Comparison of ENCODE assay signal across 10 cellular contexts in genomic region chr16:14186954-14187306, GRCh38.
DNase-seq lines count a peak whose midpoint lies in the region; ATAC-seq and TF ChIP-seq lines count a peak whose summit lies in the region.
"Had no signal": no experiment of that assay in that cellular context is flagged by ENCODE, and none has a peak within 500 bp of the region (broad histone marks: within the 10 kb centered on the region; RNA-seq: fewer than 3 reads in every experiment).

No MANE protein-coding gene starts in this region.

- H3K36me3 Mint-ChIP-seq in endodermal cell (ENCODE audit: low read depth) = no peaks in the 10 kb centered on the region

- peak; percentile 48 for DNase-seq in NCI-H2196 treated with DMSO at 0.1 percent for 48 hours (lab: John Stamatoyannopoulos, UW; ENCODE audit: unreplicated experiment)
- DNase-seq in NCI-H2196 (lab: John Stamatoyannopoulos, UW; ENCODE audit: unreplicated experiment) = no peak
- DNase-seq in endodermal cell = no peak
- DNase-seq in NCI-H446 treated with DMSO at 0.1 percent for 48 hours (lab: John Stamatoyannopoulos, UW) = no peak
- DNase-seq: activated CD4-positive, alpha-beta T cell treated with anti-CD3 and anti-CD28 coated beads, Interleukin-2, amount 50 U/mL, for 1 hour; cortex of kidney had no signal

- H3K27ac ChIP-seq in endodermal cell (ENCODE audit: low read depth, low read length) (peak overlapping the region; percentile 77), mucosa of rectum (ENCODE audit: low read depth in 2 of 2, low read length in 2 of 2) (peak overlapping the region in 1 of 2 donors; percentile 41), thymus (ENCODE audit: low read depth) (peak overlapping the region; percentile 36)

- H3K4me3 Mint-ChIP-seq in endodermal cell = no peak overlapping the region

- H3K9me3 ChIP-seq in endodermal cell (ENCODE audit: control insufficient read depth, low read length) (no peaks in the 10 kb centered on the region), mucosa of rectum (ENCODE audit: control insufficient read depth in 2 of 2, low read length in 2 of 2) (no peaks in the 10 kb centered on the region), thymus (ENCODE audit: control insufficient read depth) (no peaks in the 10 kb centered on the region)

- no peak for TF ChIP-seq CTCF in endodermal cell (conservative IDR thresholded peaks at IDR 0.05)

- no peaks in the 10 kb centered on the region for H3K27me3 ChIP-seq in endodermal cell (ENCODE audit: control insufficient read depth, insufficient read depth, low read length, poor library complexity, severe bottlenecking)
- no peaks in the 10 kb centered on the region for H3K27me3 ChIP-seq in mucosa of rectum (ENCODE audit: control insufficient read depth in 2 of 2, insufficient read depth in 2 of 2, low read length in 2 of 2)
- H3K27me3 ChIP-seq in thymus (ENCODE audit: control insufficient read depth, insufficient read depth) = no peaks in the 10 kb centered on the region

- 86% methylated on average over 1 of the region's 1 CpG; no CpG with 5 or more reads in 1 of the 2 experiments for WGBS in endodermal cell (ENCODE audit: insufficient coverage in 1 of 2, insufficient read length in 1 of 2), 2 experiments
- 90% methylated on average over 1 of the region's 1 CpG for WGBS in thymus

- H3K4me3 ChIP-seq in endodermal cell (ENCODE audit: low read length) (no peak overlapping the region), mucosa of rectum (ENCODE audit: low read length in 2 of 2) (peak overlapping the region; percentile 39 to 49), thymus (ENCODE audit: low read length) (no peak overlapping the region)

- ATAC-seq in GM19452 (IDR thresholded peaks at IDR 0.05; ENCODE audit: unreplicated experiment) = no peak
- no peak for ATAC-seq in activated CD4-positive, CD25-positive, alpha-beta regulatory T cell treated with anti-CD3 and anti-CD28 coated beads, Interleukin-2, amount 50 U/mL, for 24 hours

- no peaks in the 10 kb centered on the region for H3K27me3 Mint-ChIP-seq in endodermal cell (ENCODE audit: insufficient read depth)

- H3K9me3 Mint-ChIP-seq in endodermal cell = no peaks in the 10 kb centered on the region

- H3K36me3 ChIP-seq in endodermal cell (ENCODE audit: control insufficient read depth, insufficient read depth, low read length) (no peaks in the 10 kb centered on the region), mucosa of rectum (ENCODE audit: control insufficient read depth in 2 of 2, insufficient read depth in 2 of 2, low read length in 2 of 2) (no peaks in the 10 kb centered on the region), thymus (ENCODE audit: control insufficient read depth, insufficient read depth) (no peaks in the 10 kb centered on the region)

- peaks cover 7% of the 10 kb centered on the region for H3K4me1 ChIP-seq in endodermal cell (ENCODE audit: control insufficient read depth, insufficient read depth, low read length)
- H3K4me1 ChIP-seq in mucosa of rectum (ENCODE audit: control insufficient read depth in 2 of 2, insufficient read depth in 2 of 2, low read length in 2 of 2) = no peaks in the 10 kb centered on the region
- H3K4me1 ChIP-seq in thymus (ENCODE audit: control insufficient read depth, insufficient read depth, low read length) = no peaks in the 10 kb centered on the region

- H3K9ac ChIP-seq in endodermal cell (ENCODE audit: extremely low read depth, low read length, poor library complexity, severe bottlenecking) = no peak overlapping the region
- H3K9ac ChIP-seq in mucosa of rectum (ENCODE audit: low read depth in 1 of 2, low read length in 2 of 2) = no peak overlapping the region

- peaks cover 24% of the 10 kb centered on the region for H3K4me1 Mint-ChIP-seq in endodermal cell

- H3K27ac Mint-ChIP-seq in endodermal cell = no peak overlapping the region

Comparison
In these comparisons a context has a peak if more than half of its experiments do, and no peak if none do; other contexts are left out.
1. H3K4me3 ChIP-seq: peak in mucosa of rectum (2 of 2); none in endodermal cell (single experiment) and thymus (single experiment).